Comparison of ENCODE assay signal across 7 cellular contexts in genomic region chr1:215147024-215147423, GRCh38.
"Had no signal": no experiment of that assay in that cellular context is flagged by ENCODE, and none has a peak within 500 bp of the region (broad histone marks: within the 10 kb centered on the region; RNA-seq: fewer than 3 reads in every experiment).

No MANE protein-coding gene starts in this region.

- H3K9me3 ChIP-seq: HAP-1 had no signal

- DNase-seq: GOT3, H7, KG1 had no signal

- ATAC-seq: HCT116, K562 had no signal

- H3K36me3 ChIP-seq: HAP-1 had no signal

- H3K4me3 ChIP-seq: GM23248, HAP-1, K562 had no signal

- H3K27ac ChIP-seq: GM23248 had no signal
